In the genomic region with DNA sequence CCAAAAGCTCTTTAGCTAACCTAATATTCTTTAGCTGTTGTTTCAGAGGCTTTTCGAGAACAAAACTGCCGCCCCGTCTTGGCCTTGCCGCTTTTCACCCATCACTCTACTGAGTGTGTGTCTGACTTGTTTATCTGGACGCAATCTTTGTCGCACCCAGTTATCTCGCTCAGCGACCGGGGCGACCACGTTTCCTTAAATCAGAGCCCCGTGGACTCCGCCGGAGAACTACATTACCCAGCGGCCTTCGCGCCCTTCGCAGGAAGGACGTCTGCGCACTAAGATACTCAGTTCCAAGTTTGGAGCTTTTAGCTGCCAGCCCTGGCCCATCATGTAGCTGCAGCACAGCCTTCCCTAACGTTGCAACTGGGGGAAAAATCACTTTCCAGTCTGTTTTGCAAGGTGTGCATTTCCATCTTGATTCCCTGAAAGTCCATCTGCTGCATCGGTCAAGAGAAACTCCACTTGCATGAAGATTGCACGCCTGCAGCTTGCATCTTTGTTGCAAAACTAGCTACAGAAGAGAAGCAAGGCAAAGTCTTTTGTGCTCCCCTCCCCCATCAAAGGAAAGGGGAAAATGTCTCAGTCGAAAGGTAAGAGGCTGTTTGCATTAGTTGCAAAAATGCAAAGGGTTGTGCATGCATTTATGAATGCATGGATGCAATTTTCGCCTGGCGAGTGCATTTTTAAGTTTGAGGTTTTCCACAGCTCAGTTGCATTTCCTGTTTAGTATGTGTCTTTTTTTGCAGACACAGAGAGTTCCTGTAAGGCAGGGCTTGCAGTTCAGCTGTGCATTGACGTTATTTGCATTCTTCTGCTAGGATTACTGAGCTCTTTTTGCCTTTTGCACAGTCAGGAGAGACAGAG, we compare ENCODE assay signal across 8 cellular contexts. TPM values are rescaled to one million over a fixed set of nuclear protein-coding genes. Genes with fewer than 3 reads are reported as not detected.
DNase-seq lines count a peak whose midpoint lies in the region; ATAC-seq, FAIRE-seq and TF ChIP-seq lines count a peak whose summit lies in the region.

A gene (plus strand): TSS at position 290 of the 867 bp plus-strand sequence. CDS start 288 bp downstream, at position 578.

- H3K27ac ChIP-seq in ACC112 (ENCODE audit: low read depth, low read length) (no peak within 1 kb of the TSS), HepG2 (ENCODE audit: extremely low read length, insufficient read depth, low read length) (peak within 1 kb of the TSS; percentile 55)

- H4K20me1 ChIP-seq in HepG2 (ENCODE audit: insufficient read depth, low read length), result no peaks in the 10 kb centered on the region

- no peaks in the 10 kb centered on the region for H3K4me1 ChIP-seq in ACC112 (ENCODE audit: control insufficient read depth, insufficient read depth, low read length, unreplicated experiment)
- H3K4me1 ChIP-seq in HepG2 (ENCODE audit: insufficient read depth, low read length), result peaks cover 28% of the 10 kb centered on the region

- no TSS peak for BruUV-seq in HepG2 (replicated peaks; lab: Mats Ljungman, UMichigan)

- ATAC-seq in GM18520 (IDR thresholded peaks at IDR 0.05; ENCODE audit: unreplicated experiment) (peak; percentile 92), HG03045 (IDR thresholded peaks at IDR 0.05; ENCODE audit: unreplicated experiment) (peak; percentile 96), HepG2 (peak; percentile 99)
- ATAC-seq in activated CD4-positive, alpha-beta T cell treated with anti-CD3 and anti-CD28 coated beads for 36 hours, result peak; percentile 99

- FAIRE-seq in HepG2 (lab: Jason Lieb, UNC), result peak; percentile 93

- in situ Hi-C loops in HepG2 (cut with HindIII; ENCODE audit: extremely low pct_ligation_motif_present, low pct_unique_long_range_greater_than_20kb), result no loop called here

- no peak for TF ChIP-seq RAD21 in HepG2 (CRISPR knock-in tag; IDR thresholded peaks at IDR 0.05)

- DNase-seq in NCI-H2227 (lab: John Stamatoyannopoulos, UW; ENCODE audit: unreplicated experiment) (peak; percentile 85), dermis microvascular lymphatic vessel endothelial cell (ENCODE audit: low read depth in 2 of 2) (peak; percentile 64 to 75), HepG2 (ENCODE audit: low spot score) (peak; percentile 77)
- peak; percentile 91 for DNase-seq in activated CD4-positive, alpha-beta T cell treated with anti-CD3 and anti-CD28 coated beads for 36 hours
- DNase-seq in stimulated activated CD4-positive, alpha-beta T cell treated with anti-CD3 and anti-CD28 coated beads, Interleukin-4, amount 100 ng/mL, for 1 hour, result peak; percentile 82

- no peaks in the 10 kb centered on the region for H3K9me3 Mint-ChIP-seq in activated CD4-positive, alpha-beta T cell treated with anti-CD3 and anti-CD28 coated beads for 36 hours (ENCODE audit: low read depth)

- peak; percentile 52 to 60; a peak in 2 of 4 replicates for TF ChIP-seq POLR2A in HepG2 (IDR thresholded peaks at IDR 0.05; ENCODE audit: insufficient read depth in 1 of 2, low read depth in 2 of 2, low read length in 2 of 2)

- under 1% methylated on average over 26 of the region's 27 CpGs for WGBS in HepG2 (ENCODE audit: low lambda C conversion rate)

- no peak for TF ChIP-seq CTCF in HepG2 (CRISPR knock-in tag; IDR thresholded peaks at IDR 0.05)

- H3K79me2 ChIP-seq in ACC112 (ENCODE audit: control insufficient read depth, insufficient read depth, low read length, unreplicated experiment) (no peaks in the 10 kb centered on the region), HepG2 (ENCODE audit: insufficient read depth, low read length) (peaks cover 3% of the 10 kb centered on the region)

- H3K36me3 ChIP-seq in ACC112 (ENCODE audit: insufficient read depth, low read length) (no peaks in the 10 kb centered on the region), HepG2 (replicated peaks in 1 of 2; ENCODE audit: control insufficient read depth in 1 of 2, insufficient read depth in 2 of 2, low read length in 2 of 2) (no peaks in the 10 kb centered on the region)

- POLR2A ChIA-PET in activated CD4-positive, alpha-beta T cell treated with anti-CD3 and anti-CD28 coated beads for 36 hours (lab: Charles Lee), result interaction anchor here (1.5 kb wide), 1 partner anchor 88 kb away, joined by 4 read pairs; a partner anchor contains a TSS
- POLR2A ChIA-PET in HepG2 (lab: Yijun Ruan, JAX), result interaction anchor here (0.6 to 1.7 kb wide), 6 partner anchors 11 to 88 kb away, joined by 3 to 13 read pairs (median 6); a partner anchor contains a TSS

- CTCF ChIA-PET in activated CD4-positive, alpha-beta T cell treated with anti-CD3 and anti-CD28 coated beads for 36 hours (lab: Charles Lee), result interaction anchor here (0.6 to 2.8 kb wide), 9 partner anchors 9 to 726 kb away, joined by 3 to 19 read pairs (median 4); no protein-coding TSS in a partner anchor
- CTCF ChIA-PET in HepG2 (lab: Yijun Ruan, JAX; ENCODE audit: low intra/inter-chr PET ratio, low total read pairs), result no interaction called here

- intact Hi-C loops in activated CD4-positive, alpha-beta T cell treated with anti-CD3 and anti-CD28 coated beads for 36 hours (cut with DNase I, micrococcal nuclease), result loop anchor here (1.0 to 5.0 kb wide), 3 partner anchors 87 to 108 kb away; a partner anchor contains a TSS
- intact Hi-C loops in HepG2 (cut with micrococcal nuclease; ENCODE audit: unreplicated experiment), result loop anchor here (5.0 kb wide), 2 partner anchors 88 to 108 kb away; no protein-coding TSS in a partner anchor

- peak within 1 kb of the TSS; percentile 78 for H3K4me3 ChIP-seq in ACC112 (ENCODE audit: low read depth, low read length)
- peak within 1 kb of the TSS; percentile 67 to 73 (median 72) for H3K4me3 ChIP-seq in HepG2 (replicated peaks in 1 of 3; ENCODE audit: insufficient read depth in 1 of 3, low read depth in 2 of 3, low read length in 3 of 3)

- no peak within 1 kb of the TSS for H3K4me3 Mint-ChIP-seq in activated CD4-positive, alpha-beta T cell treated with anti-CD3 and anti-CD28 coated beads for 36 hours

- peak within 1 kb of the TSS; percentile 96 for H3K4me2 ChIP-seq in HepG2 (ENCODE audit: low read depth, low read length)

- TF ChIP-seq EP300 in HepG2 (IDR thresholded peaks at IDR 0.05; ENCODE audit: low read depth in 2 of 2, low read length in 2 of 2) (peak; percentile 20 to 23; a peak in 3 of 4 replicates), HepG2 (CRISPR knock-in tag; IDR thresholded peaks at IDR 0.05; ENCODE audit: borderline replicate concordance) (no peak)

- no peak within 1 kb of the TSS for H3K27ac Mint-ChIP-seq in activated CD4-positive, alpha-beta T cell treated with anti-CD3 and anti-CD28 coated beads for 36 hours

- no peaks in the 10 kb centered on the region for H3K36me3 Mint-ChIP-seq in activated CD4-positive, alpha-beta T cell treated with anti-CD3 and anti-CD28 coated beads for 36 hours (ENCODE audit: low read depth)

- H3K27me3 ChIP-seq in ACC112 (ENCODE audit: insufficient read depth, low read length), result no peaks in the 10 kb centered on the region
- no peaks in the 10 kb centered on the region; a peak in 1 of 5 replicates for H3K27me3 ChIP-seq in HepG2 (ENCODE audit: control insufficient read depth in 1 of 2, insufficient read depth in 2 of 2, low read length in 2 of 2)

- H3K9ac ChIP-seq in HepG2 (ENCODE audit: insufficient read depth, low read depth, low read length), result peak within 1 kb of the TSS; percentile 63

- H3K9me3 ChIP-seq in HepG2 (ENCODE audit: low read length), result no peaks in the 10 kb centered on the region

- peak within 1 kb of the TSS; percentile 93 for H2AFZ ChIP-seq in ACC112 (ENCODE audit: low read length, unreplicated experiment)
- H2AFZ ChIP-seq in HepG2 (ENCODE audit: low read length), result peak within 1 kb of the TSS; percentile 100

- no peaks in the 10 kb centered on the region for H3K27me3 Mint-ChIP-seq in activated CD4-positive, alpha-beta T cell treated with anti-CD3 and anti-CD28 coated beads for 36 hours

- H3K4me1 Mint-ChIP-seq in activated CD4-positive, alpha-beta T cell treated with anti-CD3 and anti-CD28 coated beads for 36 hours, result peaks cover 10% of the 10 kb centered on the region

TF ChIP-seq in HepG2, 621 proteins besides CTCF, POLR2A, EP300 and RAD21 (continues in another document):
- TF ChIP-seq, protein P1, sequence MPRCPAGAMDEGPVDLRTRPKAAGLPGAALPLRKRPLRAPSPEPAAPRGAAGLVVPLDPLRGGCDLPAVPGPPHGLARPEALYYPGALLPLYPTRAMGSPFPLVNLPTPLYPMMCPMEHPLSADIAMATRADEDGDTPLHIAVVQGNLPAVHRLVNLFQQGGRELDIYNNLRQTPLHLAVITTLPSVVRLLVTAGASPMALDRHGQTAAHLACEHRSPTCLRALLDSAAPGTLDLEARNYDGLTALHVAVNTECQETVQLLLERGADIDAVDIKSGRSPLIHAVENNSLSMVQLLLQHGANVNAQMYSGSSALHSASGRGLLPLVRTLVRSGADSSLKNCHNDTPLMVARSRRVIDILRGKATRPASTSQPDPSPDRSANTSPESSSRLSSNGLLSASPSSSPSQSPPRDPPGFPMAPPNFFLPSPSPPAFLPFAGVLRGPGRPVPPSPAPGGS (CRISPR knock-in tag; IDR thresholded peaks at IDR 0.05), result no peak

RNA-seq across cellular contexts. Expression of the gene that starts here (rescaled TPM):
- total RNA-seq in activated CD4-positive, alpha-beta T cell treated with anti-CD3 and anti-CD28 coated beads for 36 hours, result 1 to 10 TPM; 2.7 to 3.4 TPM
- total RNA-seq in dermis microvascular lymphatic vessel endothelial cell, result 3.8 and 7.3 TPM in 2 replicates
- 33.6 and 48.4 TPM in 2 replicates for total RNA-seq in HepG2 (2016; rRNA removed; fragmentation: Illumina TruSeq; extraction: Trizol)
- 18.3 and 21.7 TPM in 2 replicates for total RNA-seq in HepG2 (2016; cell fraction: cytosol; rRNA removed; fragmentation: Illumina TruSeq; extraction: Trizol; ENCODE audit: low read depth)
- total RNA-seq in HepG2 (2016; cell fraction: insoluble cytoplasmic fraction; rRNA removed; fragmentation: Illumina TruSeq; extraction: Trizol), result 36.2 and 45.7 TPM in 2 replicates
- 39.5 and 42.7 TPM in 2 replicates for total RNA-seq in HepG2 (2016; cell fraction: membrane; rRNA removed; fragmentation: Illumina TruSeq; extraction: Trizol)
- total RNA-seq in HepG2 (2016; cell fraction: nucleus; rRNA removed; fragmentation: Illumina TruSeq; extraction: Trizol), result 16.9 and 22.6 TPM in 2 replicates
- polyA plus RNA-seq in HepG2 (2011; rRNA removed), result 3.5 and 5.1 TPM in 2 replicates
- 3.0 and 3.9 TPM in 2 replicates for polyA plus RNA-seq in HepG2 (2011; cell fraction: cytosol; rRNA removed)
- 1.6 and 1.8 TPM in 2 replicates for polyA plus RNA-seq in HepG2 (2011; cell fraction: nucleus; rRNA removed)
- polyA plus RNA-seq in HepG2 (2012), result 4.5 and 5.8 TPM in 2 replicates
- 14.9 and 18.7 TPM in 2 replicates for polyA plus RNA-seq in HepG2 (2016; cell fraction: cytosol; fragmentation: Illumina TruSeq; extraction: Trizol; ENCODE audit: low read depth)
- polyA plus RNA-seq in HepG2 (2016; cell fraction: insoluble cytoplasmic fraction; fragmentation: Illumina TruSeq; extraction: Trizol; ENCODE audit: low read depth), result 28.6 and 35.3 TPM in 2 replicates
- 23.6 and 28.6 TPM in 2 replicates for polyA plus RNA-seq in HepG2 (2016; cell fraction: membrane; fragmentation: Illumina TruSeq; extraction: Trizol; ENCODE audit: low read depth)
- 13.3 and 14.0 TPM in 2 replicates for polyA plus RNA-seq in HepG2 (2016; cell fraction: nucleus; fragmentation: Illumina TruSeq; extraction: Trizol; ENCODE audit: insufficient read depth, low read depth)
- polyA minus RNA-seq in HepG2 (2011; rRNA and poly(A)+ RNA removed; ENCODE audit: low replicate concordance), result 7.3 and 29.0 TPM in 2 replicates
- 3.5 and 4.1 TPM in 2 replicates for polyA minus RNA-seq in HepG2 (2011; cell fraction: cytosol; rRNA and poly(A)+ RNA removed)
- 7.3 and 9.3 TPM in 2 replicates for polyA minus RNA-seq in HepG2 (2011; cell fraction: nucleus; rRNA and poly(A)+ RNA removed)
